1 cellular context compared by ENCODE assay signal in genomic region chr12:25904442-25904841, GRCh38.
TF ChIP-seq lines count a peak whose summit lies in the region.

No MANE protein-coding gene starts in this region.

TF ChIP-seq in H1, 55 proteins besides CTCF, POLR2A, EP300 and RAD21:
- TF ChIP-seq CHD2 (IDR thresholded peaks at IDR 0.05; ENCODE audit: low read length) = no peak
- no peak for TF ChIP-seq BRCA1 (IDR thresholded peaks at IDR 0.05; ENCODE audit: low read depth, low read length)
- TF ChIP-seq GABPA (IDR thresholded peaks at IDR 0.05; ENCODE audit: borderline replicate concordance, insufficient read depth, low read length) = no peak
- no peak for TF ChIP-seq POLR2AphosphoS5 (IDR thresholded peaks at IDR 0.05; ENCODE audit: low read depth, low read length)
- no peak for TF ChIP-seq KDM5A (IDR thresholded peaks at IDR 0.05; ENCODE audit: low read length)
- no peak for TF ChIP-seq SIX5 (IDR thresholded peaks at IDR 0.05; ENCODE audit: low read depth, low read length)
- no peak for TF ChIP-seq TAF1 (IDR thresholded peaks at IDR 0.05; ENCODE audit: low read depth, low read length)
